Comparison of ENCODE assay signal across 11 cellular contexts in genomic region chr1:165152727-165153126, GRCh38.
DNase-seq lines count a peak whose midpoint lies in the region; ATAC-seq and TF ChIP-seq lines count a peak whose summit lies in the region.
"Had no signal": no experiment of that assay in that cellular context is flagged by ENCODE, and none has a peak within 500 bp of the region (broad histone marks: within the 10 kb centered on the region; RNA-seq: fewer than 3 reads in every experiment).

No MANE protein-coding gene starts in this region.

- no TSS peak for BruUV-seq in Calu3 (replicated peaks; lab: Mats Ljungman, UMichigan)

- intact Hi-C loops in Calu3 (cut with micrococcal nuclease; ENCODE audit: unreplicated experiment), result loop anchor here (5.0 kb wide), 1 partner anchor 70 kb away; no protein-coding TSS in a partner anchor

- no peak for TF ChIP-seq CTCF in Calu3 (IDR thresholded peaks at IDR 0.05; ENCODE audit: unreplicated experiment)
- TF ChIP-seq CTCF in HFFc6 (IDR thresholded peaks at IDR 0.05), result no peak

- no peak overlapping the region for H3K4me3 Mint-ChIP-seq in Calu3 (ENCODE audit: low read depth, unreplicated experiment)
- H3K4me3 Mint-ChIP-seq in HFFc6, result no peak overlapping the region

- H3K27me3 Mint-ChIP-seq in Calu3 (ENCODE audit: unreplicated experiment), result peaks cover 21% of the 10 kb centered on the region
- H3K27me3 Mint-ChIP-seq in HFFc6 (ENCODE audit: insufficient read depth), result peaks cover 2% of the 10 kb centered on the region; the same call in 1 of the 2 replicates

- H3K4me1 Mint-ChIP-seq in Calu3 (ENCODE audit: low read depth, unreplicated experiment) (no peaks in the 10 kb centered on the region), HFFc6 (ENCODE audit: low read depth) (no peaks in the 10 kb centered on the region)

- ATAC-seq in HG03571 (IDR thresholded peaks at IDR 0.05; ENCODE audit: unreplicated experiment) (no peak), HG02885 (IDR thresholded peaks at IDR 0.05; ENCODE audit: poor library complexity, unreplicated experiment) (no peak)

- peak; percentile 53 for DNase-seq in Calu3
- DNase-seq in HT-29 (ENCODE audit: low spot score), result peak; percentile 22
- peak; percentile 18 for DNase-seq in SW480 (ENCODE audit: low spot score)
- DNase-seq in medulla oblongata (ENCODE audit: extremely low spot score), result peak; percentile 17
- no peak for DNase-seq in stimulated activated CD8-positive, alpha-beta memory T cell treated with anti-CD3 and anti-CD28 coated beads, Interleukin-4, amount 100 ng/mL, for 48 hours
- DNase-seq in HFFc6, result no peak
- DNase-seq: brain microvascular endothelial cell, foreskin fibroblast, GDM1 had no signal

- H3K36me3 Mint-ChIP-seq in Calu3 (ENCODE audit: insufficient read depth, unreplicated experiment) (no peaks in the 10 kb centered on the region), HFFc6 (ENCODE audit: low read depth) (no peaks in the 10 kb centered on the region)

- H3K9me3 Mint-ChIP-seq in Calu3 (ENCODE audit: low read depth, unreplicated experiment) (peaks cover 2% of the 10 kb centered on the region), HFFc6 (no peaks in the 10 kb centered on the region)

- CTCF ChIA-PET in Calu3 (lab: Charles Lee), result interaction anchor here (0.6 to 1.5 kb wide), 3 partner anchors 105 to 698 kb away, joined by 3 to 5 read pairs (median 4); no protein-coding TSS in a partner anchor

- no peak overlapping the region for H3K27ac Mint-ChIP-seq in Calu3 (ENCODE audit: unreplicated experiment)
- H3K27ac Mint-ChIP-seq in HFFc6, result no peak overlapping the region

Comparison
In these comparisons a context has a peak if more than half of its experiments do, and no peak if none do; other contexts are left out.
1. DNase-seq: peak in Calu3 (single experiment), HT-29 (single experiment), SW480 (single experiment) and medulla oblongata (single experiment); none in stimulated activated CD8-positive, alpha-beta memory T cell treated with anti-CD3 and anti-CD28 coated beads, Interleukin-4, amount 100 ng/mL, for 48 hours (single experiment) and HFFc6 (single experiment).